In the genomic region with DNA sequence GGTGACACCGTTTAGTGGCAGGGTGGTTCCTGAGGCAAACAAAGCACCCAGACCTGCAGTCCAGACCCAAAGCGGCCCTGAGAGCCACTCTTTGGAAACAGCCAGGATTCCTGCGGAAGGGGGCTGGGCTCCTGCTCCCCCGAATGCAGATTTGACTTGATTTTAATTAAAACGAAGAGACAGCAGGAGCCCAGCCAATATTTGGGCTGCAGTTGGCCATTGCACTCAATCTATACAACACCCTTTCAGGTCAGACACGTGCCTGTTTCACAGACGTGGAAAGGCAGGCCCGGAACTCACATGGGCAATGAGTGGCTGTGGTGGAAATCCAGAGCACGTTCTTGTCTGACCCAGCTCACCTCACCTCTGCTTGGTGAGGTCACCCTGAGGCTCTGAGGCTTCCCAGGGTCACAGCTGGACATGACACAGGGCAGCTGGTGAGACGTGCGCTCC, we compare ENCODE assay signal across 1 cellular context.
A peak's percentile ranks its signal among the peaks of the same experiment; 100 is the strongest.
TF ChIP-seq lines count a peak whose summit lies in the region.

No MANE protein-coding gene starts in this region.

TF ChIP-seq in H1, 55 proteins besides CTCF, POLR2A, EP300 and RAD21:
- TF ChIP-seq GTF2F1 (IDR thresholded peaks at IDR 0.05; ENCODE audit: borderline replicate concordance, low read depth, low read length), result no peak
- TF ChIP-seq TEAD4 (IDR thresholded peaks at IDR 0.05; ENCODE audit: low read depth, low read length), result peak; percentile 57
- TF ChIP-seq, protein P1, sequence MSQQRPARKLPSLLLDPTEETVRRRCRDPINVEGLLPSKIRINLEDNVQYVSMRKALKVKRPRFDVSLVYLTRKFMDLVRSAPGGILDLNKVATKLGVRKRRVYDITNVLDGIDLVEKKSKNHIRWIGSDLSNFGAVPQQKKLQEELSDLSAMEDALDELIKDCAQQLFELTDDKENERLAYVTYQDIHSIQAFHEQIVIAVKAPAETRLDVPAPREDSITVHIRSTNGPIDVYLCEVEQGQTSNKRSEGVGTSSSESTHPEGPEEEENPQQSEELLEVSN (IDR thresholded peaks at IDR 0.05), result peak; percentile 59
- TF ChIP-seq, protein P2, sequence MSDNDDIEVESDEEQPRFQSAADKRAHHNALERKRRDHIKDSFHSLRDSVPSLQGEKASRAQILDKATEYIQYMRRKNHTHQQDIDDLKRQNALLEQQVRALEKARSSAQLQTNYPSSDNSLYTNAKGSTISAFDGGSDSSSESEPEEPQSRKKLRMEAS (IDR thresholded peaks at IDR 0.05), result peak; percentile 76
- TF ChIP-seq RXRA (IDR thresholded peaks at IDR 0.05; ENCODE audit: insufficient read depth, low read depth, low read length), result no peak
- TF ChIP-seq CBX5 (IDR thresholded peaks at IDR 0.05; ENCODE audit: low read depth, low read length), result no peak
